Comparison of ENCODE assay signal across 19 cellular contexts in genomic region chr4:13329340-13329850, GRCh38.
DNase-seq lines count a peak whose midpoint lies in the region; ATAC-seq and TF ChIP-seq lines count a peak whose summit lies in the region.
"Had no signal": no experiment of that assay in that cellular context is flagged by ENCODE, and none has a peak within 500 bp of the region (broad histone marks: within the 10 kb centered on the region; RNA-seq: fewer than 3 reads in every experiment).

No MANE protein-coding gene starts in this region.

- no peak overlapping the region for H3K4me3 ChIP-seq in fibroblast of villous mesenchyme (ENCODE audit: low read depth, low read length)
- H3K4me3 ChIP-seq: GM12878, SK-N-MC had no signal

- no peak for TF ChIP-seq CTCF in fibroblast of villous mesenchyme (IDR thresholded peaks at IDR 0.05; ENCODE audit: insufficient read depth, low read depth, low read length)

- H3K27me3 Mint-ChIP-seq in activated CD4-positive, alpha-beta memory T cell treated with anti-CD3 and anti-CD28 coated beads, Interleukin-2, amount 10 ng/mL, durations not matched to agents 7 days and 5 days = no peaks in the 10 kb centered on the region
- H3K27me3 Mint-ChIP-seq: CD4-positive, CD25-positive, alpha-beta regulatory T cell had no signal

- POLR2A ChIA-PET in activated CD4-positive, alpha-beta memory T cell treated with anti-CD3 and anti-CD28 coated beads, Interleukin-2, amount 10 ng/mL, durations not matched to agents 7 days and 5 days (lab: Charles Lee) = no interaction called here

- DNase-seq in NCI-H2029 (lab: John Stamatoyannopoulos, UW) = peak; percentile 2
- peak; percentile 12 for DNase-seq in fibroblast of villous mesenchyme (ENCODE audit: low read depth)
- no peak for DNase-seq in NCI-H146 treated with DMSO at 0.1 percent for 48 hours (lab: John Stamatoyannopoulos, UW; ENCODE audit: unreplicated experiment)
- no peak for DNase-seq in NCI-H1048 (lab: John Stamatoyannopoulos, UW)
- no peak for DNase-seq in activated CD4-positive, alpha-beta memory T cell treated with anti-CD3 and anti-CD28 coated beads, Interleukin-2, amount 10 ng/mL, durations not matched to agents 7 days and 5 days
- DNase-seq: COR-L47, DND-41, H9, KBM-7, NCI-H1436 treated with DMSO at 0.1 percent for 48 hours, NCI-H526, RPMI8226, SHP77, SW 1271 had no signal

- H3K9me3 Mint-ChIP-seq in activated CD4-positive, alpha-beta memory T cell treated with anti-CD3 and anti-CD28 coated beads, Interleukin-2, amount 10 ng/mL, durations not matched to agents 7 days and 5 days = peaks cover 5% of the 10 kb centered on the region

- H3K4me3 Mint-ChIP-seq in activated CD4-positive, alpha-beta memory T cell treated with anti-CD3 and anti-CD28 coated beads, Interleukin-2, amount 10 ng/mL, durations not matched to agents 7 days and 5 days = no peak overlapping the region
- H3K4me3 Mint-ChIP-seq: CD4-positive, CD25-positive, alpha-beta regulatory T cell; H9 had no signal

- H3K36me3 Mint-ChIP-seq in activated CD4-positive, alpha-beta memory T cell treated with anti-CD3 and anti-CD28 coated beads, Interleukin-2, amount 10 ng/mL, durations not matched to agents 7 days and 5 days (ENCODE audit: low read depth) = no peaks in the 10 kb centered on the region

- CTCF ChIA-PET in activated CD4-positive, alpha-beta memory T cell treated with anti-CD3 and anti-CD28 coated beads, Interleukin-2, amount 10 ng/mL, durations not matched to agents 7 days and 5 days (lab: Charles Lee) = no interaction called here

- no peaks in the 10 kb centered on the region for H3K4me1 Mint-ChIP-seq in activated CD4-positive, alpha-beta memory T cell treated with anti-CD3 and anti-CD28 coated beads, Interleukin-2, amount 10 ng/mL, durations not matched to agents 7 days and 5 days

- ATAC-seq in GM18502 (IDR thresholded peaks at IDR 0.05; ENCODE audit: poor library complexity, unreplicated experiment) (peak; percentile 8), GM21526 (IDR thresholded peaks at IDR 0.05; ENCODE audit: low FRiP score, unreplicated experiment) (no peak)

- no peak overlapping the region for H3K27ac Mint-ChIP-seq in activated CD4-positive, alpha-beta memory T cell treated with anti-CD3 and anti-CD28 coated beads, Interleukin-2, amount 10 ng/mL, durations not matched to agents 7 days and 5 days
- H3K27ac Mint-ChIP-seq: CD4-positive, CD25-positive, alpha-beta regulatory T cell; H9 had no signal

Comparison
In these comparisons a context has a peak if more than half of its experiments do, and no peak if none do; other contexts are left out.
1. DNase-seq: peak in NCI-H2029 (single experiment) and fibroblast of villous mesenchyme (single experiment); none in NCI-H146 treated with DMSO at 0.1 percent for 48 hours (single experiment), NCI-H1048 (single experiment) and activated CD4-positive, alpha-beta memory T cell treated with anti-CD3 and anti-CD28 coated beads, Interleukin-2, amount 10 ng/mL, durations not matched to agents 7 days and 5 days (single experiment).